In genomic region chr11:120001161-120002135, GRCh38 we compare ENCODE assay signal across 20 cellular contexts.
DNase-seq lines count a peak whose midpoint lies in the region; ATAC-seq and TF ChIP-seq lines count a peak whose summit lies in the region.
"Had no signal": no experiment of that assay in that cellular context is flagged by ENCODE, and none has a peak within 500 bp of the region (broad histone marks: within the 10 kb centered on the region; RNA-seq: fewer than 3 reads in every experiment).

No MANE protein-coding gene starts in this region.

- no peak for TF ChIP-seq CTCF in upper lobe of right lung (IDR thresholded peaks at IDR 0.05)

- H3K9me3 ChIP-seq in upper lobe of right lung, result no peaks in the 10 kb centered on the region
- H3K9me3 ChIP-seq: testis had no signal

- no peaks in the 10 kb centered on the region for H3K36me3 ChIP-seq in upper lobe of right lung
- H3K36me3 ChIP-seq: heart right ventricle had no signal

- POLR2A ChIA-PET in activated CD4-positive, alpha-beta memory T cell treated with anti-CD3 and anti-CD28 coated beads for 36 hours (lab: Charles Lee), result no interaction called here

- no peaks in the 10 kb centered on the region for H3K4me1 ChIP-seq in upper lobe of right lung
- H3K4me1 ChIP-seq: heart right ventricle, testis had no signal

- ATAC-seq in upper lobe of right lung, result no peak
- ATAC-seq: heart right ventricle, natural killer cell had no signal

- H3K27me3 ChIP-seq in upper lobe of right lung, result peaks cover 11% of the 10 kb centered on the region
- H3K27me3 ChIP-seq: testis had no signal

- no peaks in the 10 kb centered on the region for H3K9me3 Mint-ChIP-seq in activated CD4-positive, alpha-beta memory T cell treated with anti-CD3 and anti-CD28 coated beads for 36 hours
- H3K9me3 Mint-ChIP-seq: activated CD4-positive, alpha-beta memory T cell treated with anti-CD3 and anti-CD28 coated beads, Interleukin-2, amount 10 ng/mL, durations not matched to agents 7 days and 5 days; activated T-cell treated with anti-CD3 and anti-CD28 coated beads, Interleukin-2, amount 50 U/mL, for 24 hours; natural killer cell had no signal

- no peaks in the 10 kb centered on the region for H3K4me1 Mint-ChIP-seq in activated CD4-positive, alpha-beta memory T cell treated with anti-CD3 and anti-CD28 coated beads for 36 hours (ENCODE audit: low read depth)
- H3K4me1 Mint-ChIP-seq: activated CD4-positive, alpha-beta memory T cell treated with anti-CD3 and anti-CD28 coated beads, Interleukin-2, amount 10 ng/mL, durations not matched to agents 7 days and 5 days; B cell; natural killer cell had no signal

- H3K27ac ChIP-seq in upper lobe of right lung, result no peak overlapping the region
- H3K27ac ChIP-seq: heart right ventricle, testis had no signal

- H3K4me3 ChIP-seq in upper lobe of right lung, result no peak overlapping the region
- H3K4me3 ChIP-seq: heart right ventricle, testis had no signal

- CTCF ChIA-PET in activated CD4-positive, alpha-beta memory T cell treated with anti-CD3 and anti-CD28 coated beads for 36 hours (lab: Charles Lee), result no interaction called here

- H3K4me3 Mint-ChIP-seq in activated CD4-positive, alpha-beta memory T cell treated with anti-CD3 and anti-CD28 coated beads for 36 hours, result no peak overlapping the region
- H3K4me3 Mint-ChIP-seq: activated CD4-positive, alpha-beta memory T cell treated with anti-CD3 and anti-CD28 coated beads, Interleukin-2, amount 10 ng/mL, durations not matched to agents 7 days and 5 days; activated naive CD4-positive, alpha-beta T cell treated with anti-CD3 and anti-CD28 coated beads for 36 hours; activated T-cell treated with anti-CD3 and anti-CD28 coated beads, Interleukin-2, amount 50 U/mL, for 24 hours; B cell; natural killer cell had no signal

- intact Hi-C loops in upper lobe of right lung (cut with DNase I), result no loop called here
- intact Hi-C loops in activated CD4-positive, alpha-beta memory T cell treated with anti-CD3 and anti-CD28 coated beads for 36 hours (cut with micrococcal nuclease), result no loop called here

- H3K27ac Mint-ChIP-seq in activated CD4-positive, alpha-beta memory T cell treated with anti-CD3 and anti-CD28 coated beads for 36 hours, result no peak overlapping the region
- H3K27ac Mint-ChIP-seq: activated CD4-positive, alpha-beta memory T cell treated with anti-CD3 and anti-CD28 coated beads, Interleukin-2, amount 10 ng/mL, durations not matched to agents 7 days and 5 days; activated naive CD4-positive, alpha-beta T cell treated with anti-CD3 and anti-CD28 coated beads for 36 hours; activated T-cell treated with anti-CD3 and anti-CD28 coated beads, Interleukin-2, amount 50 U/mL, for 24 hours; B cell; natural killer cell had no signal

- peak; percentile 44 for DNase-seq in DMS153 (lab: John Stamatoyannopoulos, UW)
- DNase-seq in NCI-H1417 (lab: John Stamatoyannopoulos, UW), result peak in 2 of 3 experiments; percentile 83 to 94
- DNase-seq in NCI-H748 treated with DMSO at 0.1 percent for 48 hours (lab: John Stamatoyannopoulos, UW), result peak; percentile 69
- peak; percentile 32 for DNase-seq in iPS-NIHi11 (ENCODE audit: low spot score)
- DNase-seq in upper lobe of right lung, result no peak
- DNase-seq in activated CD4-positive, alpha-beta T cell treated with anti-CD3 and anti-CD28 coated beads for 1 hour, result no peak
- no peak for DNase-seq in activated CD4-positive, alpha-beta memory T cell treated with anti-CD3 and anti-CD28 coated beads for 36 hours
- DNase-seq in islet precursor cell, result no peak
- DNase-seq: activated CD4-positive, alpha-beta memory T cell treated with anti-CD3 and anti-CD28 coated beads, Interleukin-2, amount 10 ng/mL, durations not matched to agents 7 days and 5 days; activated naive CD4-positive, alpha-beta T cell treated with anti-CD3 and anti-CD28 coated beads for 36 hours; activated T-cell treated with anti-CD3 and anti-CD28 coated beads, Interleukin-2, amount 50 U/mL, for 24 hours; aorta; heart right ventricle; mesenchymal stem cell; natural killer cell; NCI-H1930; RPMI8226; stimulated activated CD4-positive, alpha-beta T cell treated with anti-CD3 and anti-CD28 coated beads, Interleukin-4, amount 100 ng/mL, for 4 hours; testis had no signal

- peaks cover 16% of the 10 kb centered on the region for H3K27me3 Mint-ChIP-seq in activated CD4-positive, alpha-beta memory T cell treated with anti-CD3 and anti-CD28 coated beads for 36 hours

- no peaks in the 10 kb centered on the region for H3K36me3 Mint-ChIP-seq in activated CD4-positive, alpha-beta memory T cell treated with anti-CD3 and anti-CD28 coated beads for 36 hours
- H3K36me3 Mint-ChIP-seq: natural killer cell had no signal

Comparison
In these comparisons a context has a peak if more than half of its experiments do, and no peak if none do; other contexts are left out.
1. DNase-seq: peak in DMS153 (single experiment), NCI-H1417 (2 of 3), NCI-H748 treated with DMSO at 0.1 percent for 48 hours (single experiment) and iPS-NIHi11 (single experiment); none in upper lobe of right lung (single experiment), activated CD4-positive, alpha-beta T cell treated with anti-CD3 and anti-CD28 coated beads for 1 hour (single experiment), activated CD4-positive, alpha-beta memory T cell treated with anti-CD3 and anti-CD28 coated beads for 36 hours (single experiment) and islet precursor cell (single experiment).